ENCODE assay signal across 16 cellular contexts in genomic region chr2:230930149-230930780, GRCh38. TPM values are rescaled to one million over a fixed set of nuclear protein-coding genes. Genes with fewer than 3 reads are reported as not detected.
"Had no signal": no experiment of that assay in that cellular context is flagged by ENCODE, and none has a peak within 500 bp of the region (broad histone marks: within the 10 kb centered on the region; RNA-seq: fewer than 3 reads in every experiment).

No MANE protein-coding gene starts in this region.

- H3K9me3 Mint-ChIP-seq: activated naive CD4-positive, alpha-beta T cell treated with anti-CD3 and anti-CD28 coated beads for 36 hours; activated T-helper 17 cell treated with anti-CD3 and anti-CD28 coated beads, Interleukin-2, amount 50 U/mL, for 72 hours; natural killer cell had no signal

- DNase-seq: activated CD4-positive, alpha-beta T cell treated with anti-CD3 and anti-CD28 coated beads, Interleukin-2, amount 50 U/mL, for 48 hours; activated naive CD4-positive, alpha-beta T cell treated with anti-CD3 and anti-CD28 coated beads for 36 hours; body of pancreas; foreskin melanocyte; natural killer cell; ovary; stimulated activated CD4-positive, alpha-beta T cell treated with anti-CD3 and anti-CD28 coated beads, Interleukin-15, amount 100 ng/mL, for 24 hours; stimulated activated CD4-positive, alpha-beta T cell treated with anti-CD3 and anti-CD28 coated beads, Interleukin-4, amount 100 ng/mL, for 24 hours had no signal

- H3K27ac Mint-ChIP-seq: activated naive CD4-positive, alpha-beta T cell treated with anti-CD3 and anti-CD28 coated beads for 36 hours; activated T-helper 17 cell treated with anti-CD3 and anti-CD28 coated beads, Interleukin-2, amount 50 U/mL, for 72 hours had no signal

- H3K27me3 ChIP-seq: adrenal gland, body of pancreas, dorsolateral prefrontal cortex, ovary had no signal

- H3K9me3 ChIP-seq: adrenal gland, body of pancreas, left lung, ovary had no signal

- H3K4me3 ChIP-seq: adrenal gland, body of pancreas, dorsolateral prefrontal cortex, left lung, ovary had no signal

- H3K4me1 ChIP-seq: adrenal gland, body of pancreas had no signal

- H3K36me3 Mint-ChIP-seq: natural killer cell had no signal

- H3K27ac ChIP-seq: adrenal gland, body of pancreas, left lung, ovary had no signal

- H3K36me3 ChIP-seq: adrenal gland, left lung, ovary had no signal

- H3K4me3 Mint-ChIP-seq: activated naive CD4-positive, alpha-beta T cell treated with anti-CD3 and anti-CD28 coated beads for 36 hours; activated T-helper 17 cell treated with anti-CD3 and anti-CD28 coated beads, Interleukin-2, amount 50 U/mL, for 72 hours; natural killer cell; stimulated activated naive CD8-positive, alpha-beta T cell treated with anti-CD3 and anti-CD28 coated beads, Interleukin-15, amount 100 ng/mL, for 72 hours had no signal

RNA-seq across cellular contexts. Expression of gene GPR55, which starts 5.2 kb away (rescaled TPM):
- total RNA-seq: body of pancreas, cerebellum, renal cortical epithelial cell, skeletal muscle tissue had no signal
